Comparison of ENCODE assay signal across 26 cellular contexts in genomic region chr14:39145266-39145966, GRCh38. TPM values are rescaled to one million over a fixed set of nuclear protein-coding genes. Genes with fewer than 3 reads are reported as not detected.
A peak's percentile ranks its signal among the peaks of the same experiment; 100 is the strongest.
DNase-seq lines count a peak whose midpoint lies in the region; ATAC-seq and TF ChIP-seq lines count a peak whose summit lies in the region.
"Had no signal": no experiment of that assay in that cellular context is flagged by ENCODE, and none has a peak within 500 bp of the region (broad histone marks: within the 10 kb centered on the region; RNA-seq: fewer than 3 reads in every experiment).

No MANE protein-coding gene starts in this region.

- no peak overlapping the region for H3K4me2 ChIP-seq in DND-41 (ENCODE audit: insufficient read depth, low read length)

- no peaks in the 10 kb centered on the region for H3K79me2 ChIP-seq in DND-41 (ENCODE audit: insufficient read depth, low read length)

- H3K27me3 ChIP-seq in DND-41 (ENCODE audit: insufficient read depth, low read length, poor library complexity): no peaks in the 10 kb centered on the region
- no peaks in the 10 kb centered on the region for H3K27me3 ChIP-seq in Peyer's patch
- H3K27me3 ChIP-seq: adrenal gland, breast epithelium, heart left ventricle, neutrophil had no signal

- ATAC-seq in DND-41 (ENCODE audit: insufficient read depth, low read depth): 0 out of 3 replicates have a peak, but pooled peaks have one; percentile 17
- peak; percentile 86 for ATAC-seq in left lobe of liver
- no peak for ATAC-seq in GM19463 (IDR thresholded peaks at IDR 0.05; ENCODE audit: unreplicated experiment)
- ATAC-seq: heart left ventricle, left cardiac atrium, sciatic nerve had no signal

- TF ChIP-seq CTCF in DND-41 (IDR thresholded peaks at IDR 0.05; ENCODE audit: borderline replicate concordance, extremely low read depth, low read length, poor library complexity, severe bottlenecking): no peak
- no peak for TF ChIP-seq CTCF in choroid plexus epithelial cell (conservative IDR thresholded peaks at IDR 0.05; ENCODE audit: low read depth, low read length)
- no peak for TF ChIP-seq CTCF in Peyer's patch (IDR thresholded peaks at IDR 0.05)

- no peak for TF ChIP-seq POLR2A in Peyer's patch (IDR thresholded peaks at IDR 0.05)

- TF ChIP-seq EP300 in Ishikawa (IDR thresholded peaks at IDR 0.05; ENCODE audit: borderline replicate concordance): no peak

- H3K4me1 ChIP-seq in DND-41 (ENCODE audit: insufficient read depth, low read length) (no peaks in the 10 kb centered on the region), Peyer's patch (no peaks in the 10 kb centered on the region)
- H3K4me1 ChIP-seq: adrenal gland, breast epithelium, heart left ventricle had no signal

- no peak overlapping the region for H3K27ac ChIP-seq in DND-41 (ENCODE audit: low read length)
- no peak overlapping the region for H3K27ac ChIP-seq in Peyer's patch
- H3K27ac ChIP-seq: adrenal gland, breast epithelium, heart left ventricle, neutrophil, SK-N-MC, thoracic aorta, VCaP had no signal

- TF ChIP-seq RAD21 in Ishikawa (IDR thresholded peaks at IDR 0.05; ENCODE audit: low read depth): no peak

- H3K9me3 ChIP-seq in DND-41 (ENCODE audit: insufficient read depth, low read length, severe bottlenecking) (peaks cover 7% of the 10 kb centered on the region), Peyer's patch (no peaks in the 10 kb centered on the region)
- H3K9me3 ChIP-seq: adrenal gland, breast epithelium, heart left ventricle, neutrophil, thoracic aorta had no signal

- H3K4me3 ChIP-seq in DND-41 (ENCODE audit: low read depth in 1 of 2, low read length in 2 of 2) (no peak overlapping the region), choroid plexus epithelial cell (ENCODE audit: low read depth, low read length) (no peak overlapping the region), Peyer's patch (no peak overlapping the region)
- H3K4me3 ChIP-seq: adrenal gland, breast epithelium, heart left ventricle, SK-N-MC, thoracic aorta had no signal

- DNase-seq in DND-41 (no peak), choroid plexus epithelial cell (ENCODE audit: low read depth) (peak; percentile 15), left lobe of liver (ENCODE audit: low spot score) (no peak), T-helper 1 cell (no peak), Peyer's patch (no peak)
- DNase-seq in effector CD4-positive, alpha-beta T cell: no peak
- DNase-seq: activated CD4-positive, alpha-beta T cell treated with anti-CD3 and anti-CD28 coated beads for 4 hours; activated T-cell treated with anti-CD3 and anti-CD28 coated beads, Interleukin-2, amount 50 U/mL, for 1 hour; adrenal gland; C1 segment of cervical spinal cord; foreskin fibroblast; heart left ventricle; left cardiac atrium; mesenchymal stem cell; NCI-H1092; NCI-H187; NCI-H2227 treated with DMSO at 0.1 percent for 48 hours; stimulated activated naive CD4-positive, alpha-beta T cell had no signal

- H3K9ac ChIP-seq in DND-41 (ENCODE audit: low read depth, low read length): no peak overlapping the region

- H2AFZ ChIP-seq in DND-41 (ENCODE audit: low read depth, low read length): no peak overlapping the region

- H4K20me1 ChIP-seq in DND-41 (ENCODE audit: insufficient read depth, low read length): no peaks in the 10 kb centered on the region

- peaks cover 33% of the 10 kb centered on the region for H3K36me3 ChIP-seq in DND-41 (ENCODE audit: insufficient read depth, low read length)
- peaks cover 0 to 28% (median 0%) of the 10 kb centered on the region in 3 donors for H3K36me3 ChIP-seq in Peyer's patch

TF ChIP-seq in Ishikawa, 13 proteins besides CTCF, POLR2A, EP300 and RAD21:
- TF ChIP-seq EGR1 (IDR thresholded peaks at IDR 0.05): no peak
- TF ChIP-seq NFIC (IDR thresholded peaks at IDR 0.05): peak; percentile 14; the same call in 1 of the 2 replicates
- TF ChIP-seq CREB1 (IDR thresholded peaks at IDR 0.05; ENCODE audit: low read depth): no peak
- TF ChIP-seq ZBTB7A (IDR thresholded peaks at IDR 0.05; ENCODE audit: low read depth): no peak

RNA-seq across cellular contexts. Expression of gene TRAPPC6B, which starts 24.7 kb away (rescaled TPM):
- 14.4 TPM for total RNA-seq in left lobe of liver
- 10 to 100 TPM; 14.9 to 15.7 (median 15.3) TPM for total RNA-seq in Peyer's patch

RNA-seq across cellular contexts. Expression of gene PNN, which starts 29.6 kb away (rescaled TPM):
- 28.2 TPM for total RNA-seq in left lobe of liver
- total RNA-seq in Peyer's patch: 100 to 1,000 TPM in 1 of 4 donors, 10 to 100 TPM in 3; 48.3 to 125 (median 63.4) TPM

RNA-seq across cellular contexts. Expression of gene GEMIN2, which starts 31.3 kb away (rescaled TPM):
- total RNA-seq in left lobe of liver (3.6 TPM), Peyer's patch (10 to 100 TPM; 10.1 to 17.3 (median 13.2) TPM)

RNA-seq across cellular contexts. Expression of gene SEC23A, which starts 42.4 kb away (rescaled TPM):
- total RNA-seq in left lobe of liver (67.7 TPM), Peyer's patch (100 to 1,000 TPM; 118 to 260 (median 188) TPM)
